11 cellular contexts compared by ENCODE assay signal in genomic region chr17:42342242-42343008, GRCh38. TPM values are rescaled to one million over a fixed set of nuclear protein-coding genes. Genes with fewer than 3 reads are reported as not detected.
DNase-seq lines count a peak whose midpoint lies in the region; ATAC-seq and TF ChIP-seq lines count a peak whose summit lies in the region.
"Had no signal": no experiment of that assay in that cellular context is flagged by ENCODE, and none has a peak within 500 bp of the region (broad histone marks: within the 10 kb centered on the region; RNA-seq: fewer than 3 reads in every experiment).

No MANE protein-coding gene starts in this region.

- H3K36me3 Mint-ChIP-seq in stimulated activated naive B cell treated with anti-CD40 and anti-IgM and Interleukin-4, amounts not matched to agents 10 μg/mL and 1 μg/mL and 100 μg/mL, for 72 hours, result peaks cover 45 to 60% of the 10 kb centered on the region in 2 donors

- peak overlapping the region; percentile 54 for H3K27ac ChIP-seq in left ventricle myocardium inferior (replicated peaks)
- H3K27ac ChIP-seq in heart right ventricle, result peak overlapping the region in 3 of 10 donors; percentile 30 to 45 (median 36)

- no peak for ATAC-seq in heart right ventricle
- no peak for ATAC-seq in stimulated activated naive B cell treated with anti-CD40 and anti-IgM and Interleukin-4, amounts not matched to agents 10 μg/mL and 1 μg/mL and 100 μg/mL, for 72 hours (replicated peaks)
- no peak for ATAC-seq in Right ventricle myocardium inferior

- H3K9me3 ChIP-seq in left ventricle myocardium inferior (replicated peaks) (no peaks in the 10 kb centered on the region), heart right ventricle (no peaks in the 10 kb centered on the region)

- DNase-seq in left ventricle myocardium inferior (no peak), heart right ventricle (no peak), RPMI7951 (ENCODE audit: low read depth) (peak; percentile 93), choroid plexus epithelial cell (ENCODE audit: low read depth) (peak; percentile 85), NCI-H2171 treated with DMSO at 0.1 percent for 48 hours (lab: John Stamatoyannopoulos, UW) (no peak), Right ventricle myocardium inferior (ENCODE audit: missing footprints) (no peak), AG08396 (ENCODE audit: low spot score) (no peak)
- no peak for DNase-seq in stimulated activated naive B cell treated with anti-CD40 and anti-IgM and Interleukin-4, amounts not matched to agents 10 μg/mL and 1 μg/mL and 100 μg/mL, for 72 hours
- DNase-seq: amygdala, NCI-H1105 had no signal

- intact Hi-C loops in left ventricle myocardium inferior (cut with micrococcal nuclease) (no loop called here), heart right ventricle (cut with DNase I) (loop anchor here in 1 of 10 donors (5.0 kb wide), 1 partner anchor 45 kb away; the partner anchor contains the start of gene STAT3), Right ventricle myocardium inferior (cut with DNase I) (no loop called here)

- H3K27me3 ChIP-seq in left ventricle myocardium inferior (ENCODE audit: low read depth) (no peaks in the 10 kb centered on the region), heart right ventricle (no peaks in the 10 kb centered on the region)

- 91 to 94% methylated on average over 9 of the region's 9 CpGs for WGBS in heart right ventricle, 2 donors

- TF ChIP-seq CTCF in left ventricle myocardium inferior (IDR thresholded peaks at IDR 0.05; ENCODE audit: borderline replicate concordance), result no peak
- no peak for TF ChIP-seq CTCF in heart right ventricle (IDR thresholded peaks at IDR 0.05)
- TF ChIP-seq CTCF in choroid plexus epithelial cell (conservative IDR thresholded peaks at IDR 0.05; ENCODE audit: low read depth, low read length), result no peak

- H3K4me1 Mint-ChIP-seq in stimulated activated naive B cell treated with anti-CD40 and anti-IgM and Interleukin-4, amounts not matched to agents 10 μg/mL and 1 μg/mL and 100 μg/mL, for 72 hours, result peaks cover 23 to 27% of the 10 kb centered on the region in 2 donors

- H3K4me1 ChIP-seq in left ventricle myocardium inferior, result peaks cover 42% of the 10 kb centered on the region
- H3K4me1 ChIP-seq in heart right ventricle, result peaks cover 3 to 52% (median 25%) of the 10 kb centered on the region in 9 donors

- no peak overlapping the region for H3K4me3 Mint-ChIP-seq in stimulated activated naive B cell treated with anti-CD40 and anti-IgM and Interleukin-4, amounts not matched to agents 10 μg/mL and 1 μg/mL and 100 μg/mL, for 72 hours
- H3K4me3 Mint-ChIP-seq: CD14-positive monocyte had no signal

- no peak overlapping the region for H3K4me3 ChIP-seq in left ventricle myocardium inferior
- no peak overlapping the region for H3K4me3 ChIP-seq in heart right ventricle
- H3K4me3 ChIP-seq in choroid plexus epithelial cell (ENCODE audit: low read depth, low read length), result no peak overlapping the region

- H3K36me3 ChIP-seq in left ventricle myocardium inferior, result peaks cover 85% of the 10 kb centered on the region
- peaks cover 0 to 92% (median 62%) of the 10 kb centered on the region in 9 donors for H3K36me3 ChIP-seq in heart right ventricle

- H3K27me3 Mint-ChIP-seq in stimulated activated naive B cell treated with anti-CD40 and anti-IgM and Interleukin-4, amounts not matched to agents 10 μg/mL and 1 μg/mL and 100 μg/mL, for 72 hours, result no peaks in the 10 kb centered on the region

- H3K27ac Mint-ChIP-seq in stimulated activated naive B cell treated with anti-CD40 and anti-IgM and Interleukin-4, amounts not matched to agents 10 μg/mL and 1 μg/mL and 100 μg/mL, for 72 hours, result peak overlapping the region; percentile 59

- H3K9me3 Mint-ChIP-seq in stimulated activated naive B cell treated with anti-CD40 and anti-IgM and Interleukin-4, amounts not matched to agents 10 μg/mL and 1 μg/mL and 100 μg/mL, for 72 hours, result no peaks in the 10 kb centered on the region
- H3K9me3 Mint-ChIP-seq: CD14-positive monocyte had no signal

RNA-seq across cellular contexts. Expression of gene STAT3, which starts 45.8 kb away (rescaled TPM):
- 116 TPM for total RNA-seq in left ventricle myocardium inferior
- total RNA-seq in heart right ventricle, result 100 to 1,000 TPM in 8 of 10 donors, 10 to 100 TPM in 2; 87.2 to 398 (median 115) TPM
- 10 to 100 TPM; 33.9 to 61.7 TPM for polyA plus RNA-seq in heart right ventricle
- total RNA-seq in RPMI7951 (2014; rRNA removed; shearing (Covaris generic)), result 40.6 and 44.6 TPM in 2 replicates
- total RNA-seq in Right ventricle myocardium inferior, result 183 TPM

RNA-seq across cellular contexts. Expression of gene STAT5A, which starts 54.1 kb away (rescaled TPM):
- total RNA-seq in left ventricle myocardium inferior (16.7 TPM), heart right ventricle (10 to 100 TPM; 13.4 to 28.5 (median 16.1) TPM), Right ventricle myocardium inferior (14.6 TPM)
- polyA plus RNA-seq in heart right ventricle, result 10 to 100 TPM in 1 of 2 donors, 1 to 10 TPM in 1; 8.2 to 11.9 TPM
- 7.8 and 23.9 TPM in 2 replicates for total RNA-seq in RPMI7951 (2014; rRNA removed; shearing (Covaris generic))

Comparison
In these comparisons a context has a peak if more than half of its experiments do, and no peak if none do; other contexts are left out.
1. DNase-seq: peak in RPMI7951 (single experiment) and choroid plexus epithelial cell (single experiment); none in left ventricle myocardium inferior (single experiment), heart right ventricle (0 of 2), stimulated activated naive B cell treated with anti-CD40 and anti-IgM and Interleukin-4, amounts not matched to agents 10 μg/mL and 1 μg/mL and 100 μg/mL, for 72 hours (single experiment), NCI-H2171 treated with DMSO at 0.1 percent for 48 hours (single experiment), Right ventricle myocardium inferior (single experiment) and AG08396 (single experiment).